ENCODE assay signal across 1 cellular context in the genomic region with DNA sequence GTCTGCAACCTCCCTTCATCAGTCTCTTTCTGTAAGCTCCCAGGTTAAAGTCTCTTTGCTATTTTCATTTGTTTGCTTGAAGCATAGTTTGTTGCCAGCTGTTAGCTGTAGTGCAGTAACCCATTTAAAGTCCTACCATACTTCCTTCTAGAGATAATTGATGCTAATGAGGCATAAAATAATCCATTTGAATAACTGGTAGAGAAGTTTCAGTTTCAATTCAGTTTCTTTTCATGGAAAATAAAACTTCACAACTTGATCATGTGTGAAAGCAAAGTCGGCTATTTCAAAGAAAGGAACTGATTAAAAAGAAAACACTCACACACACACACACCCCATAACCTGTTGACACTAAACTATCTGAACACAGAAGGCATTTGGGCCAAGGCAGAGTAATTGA.
TF ChIP-seq lines count a peak whose summit lies in the region.

No MANE protein-coding gene starts in this region.

TF ChIP-seq in GM12878, 131 proteins besides CTCF, POLR2A, EP300 and RAD21 (continued from another document):
- TF ChIP-seq MTA2 (IDR thresholded peaks at IDR 0.05; ENCODE audit: low read depth): peak; percentile 81
- TF ChIP-seq, protein P1, sequence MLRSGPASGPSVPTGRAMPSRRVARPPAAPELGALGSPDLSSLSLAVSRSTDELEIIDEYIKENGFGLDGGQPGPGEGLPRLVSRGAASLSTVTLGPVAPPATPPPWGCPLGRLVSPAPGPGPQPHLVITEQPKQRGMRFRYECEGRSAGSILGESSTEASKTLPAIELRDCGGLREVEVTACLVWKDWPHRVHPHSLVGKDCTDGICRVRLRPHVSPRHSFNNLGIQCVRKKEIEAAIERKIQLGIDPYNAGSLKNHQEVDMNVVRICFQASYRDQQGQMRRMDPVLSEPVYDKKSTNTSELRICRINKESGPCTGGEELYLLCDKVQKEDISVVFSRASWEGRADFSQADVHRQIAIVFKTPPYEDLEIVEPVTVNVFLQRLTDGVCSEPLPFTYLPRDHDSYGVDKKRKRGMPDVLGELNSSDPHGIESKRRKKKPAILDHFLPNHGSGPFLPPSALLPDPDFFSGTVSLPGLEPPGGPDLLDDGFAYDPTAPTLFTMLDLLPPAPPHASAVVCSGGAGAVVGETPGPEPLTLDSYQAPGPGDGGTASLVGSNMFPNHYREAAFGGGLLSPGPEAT (IDR thresholded peaks at IDR 0.05; ENCODE audit: low read depth): peak; percentile 56
- TF ChIP-seq PML (IDR thresholded peaks at IDR 0.05; ENCODE audit: low read length): no peak
- TF ChIP-seq RAD51 (IDR thresholded peaks at IDR 0.05): peak; percentile 20; the same call in 1 of the 2 replicates
